In the genomic region with DNA sequence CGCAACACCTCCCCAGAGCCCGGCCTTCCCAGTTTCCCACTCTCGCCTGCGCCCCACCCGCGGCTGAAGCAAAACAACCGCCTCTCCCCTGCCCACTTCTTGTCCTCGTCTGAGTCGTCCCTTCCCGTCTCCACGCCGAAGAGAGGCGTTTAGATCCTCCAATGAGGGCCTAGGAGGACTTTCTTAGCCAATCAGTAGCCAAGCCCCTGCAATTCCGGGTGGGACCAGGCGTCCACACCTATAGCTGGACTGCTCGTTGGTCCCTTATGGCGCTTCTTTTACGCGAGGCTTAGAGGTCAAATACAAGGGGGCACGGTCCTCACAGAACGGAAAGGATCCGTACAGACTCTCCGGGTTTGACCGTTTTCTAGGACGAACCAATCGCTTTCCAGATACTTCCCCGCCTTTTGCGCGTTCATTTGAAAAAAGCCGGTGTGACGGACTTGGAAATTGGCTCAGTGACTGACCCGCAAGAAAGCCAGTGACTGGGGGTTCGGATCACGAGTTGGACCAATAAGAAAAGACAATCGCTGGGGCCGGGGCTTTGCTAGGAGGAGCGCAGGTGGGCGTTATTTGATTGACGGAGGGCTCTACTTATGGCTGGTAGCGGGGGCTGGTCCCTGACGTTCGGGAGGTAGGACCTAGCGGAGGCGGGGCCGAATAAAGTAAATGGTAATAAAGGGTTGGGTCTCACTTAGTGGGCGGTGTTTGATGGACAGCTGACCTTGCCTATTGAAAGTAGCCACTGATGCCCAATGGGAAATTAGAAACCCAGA, we compare ENCODE assay signal across 1 cellular context.
TF ChIP-seq lines count a peak whose summit lies in the region.

No MANE protein-coding gene starts in this region.

TF ChIP-seq in HepG2, 621 proteins besides CTCF, POLR2A, EP300 and RAD21 (continued from another document and continues in another):
- TF ChIP-seq, protein P1, sequence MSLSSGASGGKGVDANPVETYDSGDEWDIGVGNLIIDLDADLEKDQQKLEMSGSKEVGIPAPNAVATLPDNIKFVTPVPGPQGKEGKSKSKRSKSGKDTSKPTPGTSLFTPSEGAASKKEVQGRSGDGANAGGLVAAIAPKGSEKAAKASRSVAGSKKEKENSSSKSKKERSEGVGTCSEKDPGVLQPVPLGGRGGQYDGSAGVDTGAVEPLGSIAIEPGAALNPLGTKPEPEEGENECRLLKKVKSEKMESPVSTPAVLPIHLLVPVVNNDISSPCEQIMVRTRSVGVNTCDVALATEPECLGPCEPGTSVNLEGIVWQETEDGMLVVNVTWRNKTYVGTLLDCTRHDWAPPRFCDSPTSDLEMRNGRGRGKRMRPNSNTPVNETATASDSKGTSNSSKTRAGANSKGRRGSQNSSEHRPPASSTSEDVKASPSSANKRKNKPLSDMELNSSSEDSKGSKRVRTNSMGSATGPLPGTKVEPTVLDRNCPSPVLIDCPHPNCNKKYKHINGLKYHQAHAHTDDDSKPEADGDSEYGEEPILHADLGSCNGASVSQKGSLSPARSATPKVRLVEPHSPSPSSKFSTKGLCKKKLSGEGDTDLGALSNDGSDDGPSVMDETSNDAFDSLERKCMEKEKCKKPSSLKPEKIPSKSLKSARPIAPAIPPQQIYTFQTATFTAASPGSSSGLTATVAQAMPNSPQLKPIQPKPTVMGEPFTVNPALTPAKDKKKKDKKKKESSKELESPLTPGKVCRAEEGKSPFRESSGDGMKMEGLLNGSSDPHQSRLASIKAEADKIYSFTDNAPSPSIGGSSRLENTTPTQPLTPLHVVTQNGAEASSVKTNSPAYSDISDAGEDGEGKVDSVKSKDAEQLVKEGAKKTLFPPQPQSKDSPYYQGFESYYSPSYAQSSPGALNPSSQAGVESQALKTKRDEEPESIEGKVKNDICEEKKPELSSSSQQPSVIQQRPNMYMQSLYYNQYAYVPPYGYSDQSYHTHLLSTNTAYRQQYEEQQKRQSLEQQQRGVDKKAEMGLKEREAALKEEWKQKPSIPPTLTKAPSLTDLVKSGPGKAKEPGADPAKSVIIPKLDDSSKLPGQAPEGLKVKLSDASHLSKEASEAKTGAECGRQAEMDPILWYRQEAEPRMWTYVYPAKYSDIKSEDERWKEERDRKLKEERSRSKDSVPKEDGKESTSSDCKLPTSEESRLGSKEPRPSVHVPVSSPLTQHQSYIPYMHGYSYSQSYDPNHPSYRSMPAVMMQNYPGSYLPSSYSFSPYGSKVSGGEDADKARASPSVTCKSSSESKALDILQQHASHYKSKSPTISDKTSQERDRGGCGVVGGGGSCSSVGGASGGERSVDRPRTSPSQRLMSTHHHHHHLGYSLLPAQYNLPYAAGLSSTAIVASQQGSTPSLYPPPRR (CRISPR knock-in tag; IDR thresholded peaks at IDR 0.05; ENCODE audit: borderline replicate concordance) = no peak; the same call in 1 of the 2 replicates
- TF ChIP-seq ZNF850 (CRISPR knock-in tag; conservative IDR thresholded peaks at IDR 0.05) (no peak), ZKSCAN8 (CRISPR knock-in tag; IDR thresholded peaks at IDR 0.05; ENCODE audit: borderline replicate concordance) (no peak), ZNF724P (CRISPR knock-in tag; IDR thresholded peaks at IDR 0.05; ENCODE audit: borderline replicate concordance) (peak; percentile 75; the same call in 1 of the 2 replicates), SALL1 (CRISPR knock-in tag; IDR thresholded peaks at IDR 0.05) (peak; percentile 72), STAG1 (CRISPR knock-in tag; IDR thresholded peaks at IDR 0.05) (no peak), ZNF34 (CRISPR knock-in tag; IDR thresholded peaks at IDR 0.05; ENCODE audit: borderline replicate concordance) (no peak), ZNF629 (CRISPR knock-in tag; conservative IDR thresholded peaks at IDR 0.05) (peak; percentile 29; the same call in 1 of the 2 replicates), ZNF264 (CRISPR knock-in tag; IDR thresholded peaks at IDR 0.05) (peak; percentile 65), ELF3 (CRISPR knock-in tag; IDR thresholded peaks at IDR 0.05) (peak; percentile 36), HOXD1 (CRISPR knock-in tag; IDR thresholded peaks at IDR 0.05) (peak; percentile 70; the same call in 1 of the 2 replicates), FOXM1 (CRISPR knock-in tag; IDR thresholded peaks at IDR 0.05) (peak; percentile 95), NR2F2 (IDR thresholded peaks at IDR 0.05; ENCODE audit: borderline replicate concordance, low read depth) (no peak; the same call in 1 of the 2 replicates), ZEB1 (IDR thresholded peaks at IDR 0.05; ENCODE audit: insufficient replicate concordance, low read depth) (no peak), ZC3H13 (CRISPR knock-in tag; IDR thresholded peaks at IDR 0.05) (no peak), POGZ (CRISPR knock-in tag; IDR thresholded peaks at IDR 0.05) (peak; percentile 80; the same call in 1 of the 2 replicates), PRMT3 (CRISPR knock-in tag; IDR thresholded peaks at IDR 0.05; ENCODE audit: borderline replicate concordance, low read depth) (no peak), KDM1A (CRISPR knock-in tag; IDR thresholded peaks at IDR 0.05) (peak; percentile 36; the same call in 1 of the 2 replicates)
- TF ChIP-seq, protein P2, sequence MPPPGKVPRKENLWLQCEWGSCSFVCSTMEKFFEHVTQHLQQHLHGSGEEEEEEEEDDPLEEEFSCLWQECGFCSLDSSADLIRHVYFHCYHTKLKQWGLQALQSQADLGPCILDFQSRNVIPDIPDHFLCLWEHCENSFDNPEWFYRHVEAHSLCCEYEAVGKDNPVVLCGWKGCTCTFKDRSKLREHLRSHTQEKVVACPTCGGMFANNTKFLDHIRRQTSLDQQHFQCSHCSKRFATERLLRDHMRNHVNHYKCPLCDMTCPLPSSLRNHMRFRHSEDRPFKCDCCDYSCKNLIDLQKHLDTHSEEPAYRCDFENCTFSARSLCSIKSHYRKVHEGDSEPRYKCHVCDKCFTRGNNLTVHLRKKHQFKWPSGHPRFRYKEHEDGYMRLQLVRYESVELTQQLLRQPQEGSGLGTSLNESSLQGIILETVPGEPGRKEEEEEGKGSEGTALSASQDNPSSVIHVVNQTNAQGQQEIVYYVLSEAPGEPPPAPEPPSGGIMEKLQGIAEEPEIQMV (CRISPR knock-in tag; IDR thresholded peaks at IDR 0.05; ENCODE audit: low read depth) = peak; percentile 87
- TF ChIP-seq, protein P3, sequence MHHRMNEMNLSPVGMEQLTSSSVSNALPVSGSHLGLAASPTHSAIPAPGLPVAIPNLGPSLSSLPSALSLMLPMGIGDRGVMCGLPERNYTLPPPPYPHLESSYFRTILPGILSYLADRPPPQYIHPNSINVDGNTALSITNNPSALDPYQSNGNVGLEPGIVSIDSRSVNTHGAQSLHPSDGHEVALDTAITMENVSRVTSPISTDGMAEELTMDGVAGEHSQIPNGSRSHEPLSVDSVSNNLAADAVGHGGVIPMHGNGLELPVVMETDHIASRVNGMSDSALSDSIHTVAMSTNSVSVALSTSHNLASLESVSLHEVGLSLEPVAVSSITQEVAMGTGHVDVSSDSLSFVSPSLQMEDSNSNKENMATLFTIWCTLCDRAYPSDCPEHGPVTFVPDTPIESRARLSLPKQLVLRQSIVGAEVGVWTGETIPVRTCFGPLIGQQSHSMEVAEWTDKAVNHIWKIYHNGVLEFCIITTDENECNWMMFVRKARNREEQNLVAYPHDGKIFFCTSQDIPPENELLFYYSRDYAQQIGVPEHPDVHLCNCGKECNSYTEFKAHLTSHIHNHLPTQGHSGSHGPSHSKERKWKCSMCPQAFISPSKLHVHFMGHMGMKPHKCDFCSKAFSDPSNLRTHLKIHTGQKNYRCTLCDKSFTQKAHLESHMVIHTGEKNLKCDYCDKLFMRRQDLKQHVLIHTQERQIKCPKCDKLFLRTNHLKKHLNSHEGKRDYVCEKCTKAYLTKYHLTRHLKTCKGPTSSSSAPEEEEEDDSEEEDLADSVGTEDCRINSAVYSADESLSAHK (CRISPR knock-in tag; IDR thresholded peaks at IDR 0.05; ENCODE audit: borderline replicate concordance) = no peak
- TF ChIP-seq, protein P4, sequence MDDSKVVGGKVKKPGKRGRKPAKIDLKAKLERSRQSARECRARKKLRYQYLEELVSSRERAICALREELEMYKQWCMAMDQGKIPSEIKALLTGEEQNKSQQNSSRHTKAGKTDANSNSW (CRISPR knock-in tag; IDR thresholded peaks at IDR 0.05; ENCODE audit: borderline replicate concordance) = peak; percentile 94; the same call in 1 of the 2 replicates
- TF ChIP-seq, protein P5, sequence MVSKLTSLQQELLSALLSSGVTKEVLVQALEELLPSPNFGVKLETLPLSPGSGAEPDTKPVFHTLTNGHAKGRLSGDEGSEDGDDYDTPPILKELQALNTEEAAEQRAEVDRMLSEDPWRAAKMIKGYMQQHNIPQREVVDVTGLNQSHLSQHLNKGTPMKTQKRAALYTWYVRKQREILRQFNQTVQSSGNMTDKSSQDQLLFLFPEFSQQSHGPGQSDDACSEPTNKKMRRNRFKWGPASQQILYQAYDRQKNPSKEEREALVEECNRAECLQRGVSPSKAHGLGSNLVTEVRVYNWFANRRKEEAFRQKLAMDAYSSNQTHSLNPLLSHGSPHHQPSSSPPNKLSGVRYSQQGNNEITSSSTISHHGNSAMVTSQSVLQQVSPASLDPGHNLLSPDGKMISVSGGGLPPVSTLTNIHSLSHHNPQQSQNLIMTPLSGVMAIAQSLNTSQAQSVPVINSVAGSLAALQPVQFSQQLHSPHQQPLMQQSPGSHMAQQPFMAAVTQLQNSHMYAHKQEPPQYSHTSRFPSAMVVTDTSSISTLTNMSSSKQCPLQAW (CRISPR knock-in tag; IDR thresholded peaks at IDR 0.05) = peak; percentile 91
- TF ChIP-seq, protein P6, sequence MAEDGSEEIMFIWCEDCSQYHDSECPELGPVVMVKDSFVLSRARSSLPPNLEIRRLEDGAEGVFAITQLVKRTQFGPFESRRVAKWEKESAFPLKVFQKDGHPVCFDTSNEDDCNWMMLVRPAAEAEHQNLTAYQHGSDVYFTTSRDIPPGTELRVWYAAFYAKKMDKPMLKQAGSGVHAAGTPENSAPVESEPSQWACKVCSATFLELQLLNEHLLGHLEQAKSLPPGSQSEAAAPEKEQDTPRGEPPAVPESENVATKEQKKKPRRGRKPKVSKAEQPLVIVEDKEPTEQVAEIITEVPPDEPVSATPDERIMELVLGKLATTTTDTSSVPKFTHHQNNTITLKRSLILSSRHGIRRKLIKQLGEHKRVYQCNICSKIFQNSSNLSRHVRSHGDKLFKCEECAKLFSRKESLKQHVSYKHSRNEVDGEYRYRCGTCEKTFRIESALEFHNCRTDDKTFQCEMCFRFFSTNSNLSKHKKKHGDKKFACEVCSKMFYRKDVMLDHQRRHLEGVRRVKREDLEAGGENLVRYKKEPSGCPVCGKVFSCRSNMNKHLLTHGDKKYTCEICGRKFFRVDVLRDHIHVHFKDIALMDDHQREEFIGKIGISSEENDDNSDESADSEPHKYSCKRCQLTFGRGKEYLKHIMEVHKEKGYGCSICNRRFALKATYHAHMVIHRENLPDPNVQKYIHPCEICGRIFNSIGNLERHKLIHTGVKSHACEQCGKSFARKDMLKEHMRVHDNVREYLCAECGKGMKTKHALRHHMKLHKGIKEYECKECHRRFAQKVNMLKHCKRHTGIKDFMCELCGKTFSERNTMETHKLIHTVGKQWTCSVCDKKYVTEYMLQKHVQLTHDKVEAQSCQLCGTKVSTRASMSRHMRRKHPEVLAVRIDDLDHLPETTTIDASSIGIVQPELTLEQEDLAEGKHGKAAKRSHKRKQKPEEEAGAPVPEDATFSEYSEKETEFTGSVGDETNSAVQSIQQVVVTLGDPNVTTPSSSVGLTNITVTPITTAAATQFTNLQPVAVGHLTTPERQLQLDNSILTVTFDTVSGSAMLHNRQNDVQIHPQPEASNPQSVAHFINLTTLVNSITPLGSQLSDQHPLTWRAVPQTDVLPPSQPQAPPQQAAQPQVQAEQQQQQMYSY (CRISPR knock-in tag; IDR thresholded peaks at IDR 0.05) = no peak; the same call in 1 of the 2 replicates
- TF ChIP-seq, protein P7, sequence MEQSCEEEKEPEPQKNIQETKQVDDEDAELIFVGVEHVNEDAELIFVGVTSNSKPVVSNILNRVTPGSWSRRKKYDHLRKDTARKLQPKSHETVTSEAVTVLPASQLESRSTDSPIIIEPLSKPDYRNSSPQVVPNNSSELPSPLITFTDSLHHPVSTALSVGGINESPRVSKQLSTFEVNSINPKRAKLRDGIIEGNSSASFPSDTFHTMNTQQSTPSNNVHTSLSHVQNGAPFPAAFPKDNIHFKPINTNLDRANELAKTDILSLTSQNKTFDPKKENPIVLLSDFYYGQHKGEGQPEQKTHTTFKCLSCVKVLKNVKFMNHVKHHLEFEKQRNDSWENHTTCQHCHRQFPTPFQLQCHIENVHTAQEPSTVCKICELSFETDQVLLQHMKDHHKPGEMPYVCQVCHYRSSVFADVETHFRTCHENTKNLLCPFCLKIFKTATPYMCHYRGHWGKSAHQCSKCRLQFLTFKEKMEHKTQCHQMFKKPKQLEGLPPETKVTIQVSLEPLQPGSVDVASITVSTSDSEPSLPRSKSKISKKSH (CRISPR knock-in tag; IDR thresholded peaks at IDR 0.05; ENCODE audit: borderline replicate concordance) = peak; percentile 48; the same call in 1 of the 2 replicates
- TF ChIP-seq, protein P8, sequence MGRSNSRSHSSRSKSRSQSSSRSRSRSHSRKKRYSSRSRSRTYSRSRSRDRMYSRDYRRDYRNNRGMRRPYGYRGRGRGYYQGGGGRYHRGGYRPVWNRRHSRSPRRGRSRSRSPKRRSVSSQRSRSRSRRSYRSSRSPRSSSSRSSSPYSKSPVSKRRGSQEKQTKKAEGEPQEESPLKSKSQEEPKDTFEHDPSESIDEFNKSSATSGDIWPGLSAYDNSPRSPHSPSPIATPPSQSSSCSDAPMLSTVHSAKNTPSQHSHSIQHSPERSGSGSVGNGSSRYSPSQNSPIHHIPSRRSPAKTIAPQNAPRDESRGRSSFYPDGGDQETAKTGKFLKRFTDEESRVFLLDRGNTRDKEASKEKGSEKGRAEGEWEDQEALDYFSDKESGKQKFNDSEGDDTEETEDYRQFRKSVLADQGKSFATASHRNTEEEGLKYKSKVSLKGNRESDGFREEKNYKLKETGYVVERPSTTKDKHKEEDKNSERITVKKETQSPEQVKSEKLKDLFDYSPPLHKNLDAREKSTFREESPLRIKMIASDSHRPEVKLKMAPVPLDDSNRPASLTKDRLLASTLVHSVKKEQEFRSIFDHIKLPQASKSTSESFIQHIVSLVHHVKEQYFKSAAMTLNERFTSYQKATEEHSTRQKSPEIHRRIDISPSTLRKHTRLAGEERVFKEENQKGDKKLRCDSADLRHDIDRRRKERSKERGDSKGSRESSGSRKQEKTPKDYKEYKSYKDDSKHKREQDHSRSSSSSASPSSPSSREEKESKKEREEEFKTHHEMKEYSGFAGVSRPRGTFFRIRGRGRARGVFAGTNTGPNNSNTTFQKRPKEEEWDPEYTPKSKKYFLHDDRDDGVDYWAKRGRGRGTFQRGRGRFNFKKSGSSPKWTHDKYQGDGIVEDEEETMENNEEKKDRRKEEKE (IDR thresholded peaks at IDR 0.05) = no peak
